Comparison of ENCODE assay signal across 20 cellular contexts in the genomic region with DNA sequence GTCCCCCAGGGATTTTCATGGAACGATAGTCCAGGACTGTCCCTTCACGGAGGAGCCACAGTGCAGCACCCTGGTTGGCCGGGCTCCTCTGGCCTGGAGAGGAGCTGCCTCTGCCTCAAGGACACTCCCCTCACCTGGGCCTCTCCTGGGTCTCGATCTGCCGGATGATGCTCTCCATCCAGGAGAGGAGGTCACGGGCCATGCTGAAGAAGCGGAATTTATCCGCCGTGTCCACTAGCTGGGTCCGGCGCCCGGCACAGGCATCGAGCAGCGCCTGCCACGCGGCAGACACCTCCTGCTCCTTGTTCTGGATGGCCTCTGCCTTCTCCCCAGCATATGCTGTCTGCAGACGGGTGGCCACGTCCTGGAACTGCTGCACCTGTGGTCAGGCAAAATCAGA.
"Had no signal": no experiment of that assay in that cellular context is flagged by ENCODE, and none has a peak within 500 bp of the region (broad histone marks: within the 10 kb centered on the region; RNA-seq: fewer than 3 reads in every experiment).

No MANE protein-coding gene starts in this region.

- H3K36me3 ChIP-seq: MG63, SJCRH30 had no signal

- H3K4me3 ChIP-seq: MG63, SJCRH30 had no signal

- H3K27me3 ChIP-seq: MG63, SJCRH30 had no signal

- H3K4me1 ChIP-seq: SJCRH30 had no signal

- H3K27ac ChIP-seq: SJCRH30 had no signal

- H3K9me3 ChIP-seq: MG63, SJCRH30 had no signal

- DNase-seq: Karpas-422, KG1, MG63, NCI-H1092, NCI-H1105 treated with DMSO at 0.1 percent for 48 hours, NCI-H1417 treated with DMSO at 0.1 percent for 48 hours, NCI-H187, NCI-H2029, NCI-H2081 treated with DMSO at 0.1 percent for 48 hours, NCI-H2171, NCI-H226, NCI-H446, NCI-H510A, NCI-H524 treated with DMSO at 0.1 percent for 48 hours, NCI-H69, NCI-H774, RPMI8226, SHP77 treated with DMSO at 0.1 percent for 48 hours, SJCRH30 had no signal

- ATAC-seq: SK-N-SH treated with all-trans-retinoic acid at 6 μM for 48 hours had no signal
